ENCODE assay signal across 10 cellular contexts in the genomic region with DNA sequence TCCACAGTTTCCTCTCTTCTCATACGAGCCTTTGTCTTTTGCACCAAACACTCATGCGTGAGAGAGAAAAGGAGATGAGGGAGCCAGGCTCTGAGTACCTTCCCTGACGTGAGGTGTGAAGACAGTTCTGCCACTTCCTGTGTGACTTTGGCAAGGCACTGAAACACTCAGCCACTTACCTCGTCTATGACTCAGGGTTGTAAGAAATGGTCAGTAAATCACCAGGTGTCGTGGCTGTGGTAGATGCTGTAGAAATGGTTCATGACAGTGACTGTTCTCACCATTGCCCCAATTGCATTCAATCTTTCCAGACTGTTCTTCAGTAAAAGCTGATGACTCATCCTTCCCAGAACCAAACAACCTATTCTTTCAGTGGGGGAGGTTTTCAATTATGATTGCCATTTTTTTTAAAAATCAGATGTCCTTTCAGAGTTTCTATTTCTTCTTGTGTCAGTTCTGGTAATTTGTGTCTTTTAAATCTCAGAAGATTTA. TPM values are rescaled to one million over a fixed set of nuclear protein-coding genes. Genes with fewer than 3 reads are reported as not detected.
A peak's percentile ranks its signal among the peaks of the same experiment; 100 is the strongest.
DNase-seq lines count a peak whose midpoint lies in the region; ATAC-seq, FAIRE-seq and TF ChIP-seq lines count a peak whose summit lies in the region.
"Had no signal": no experiment of that assay in that cellular context is flagged by ENCODE, and none has a peak within 500 bp of the region (broad histone marks: within the 10 kb centered on the region; RNA-seq: fewer than 3 reads in every experiment).

No MANE protein-coding gene starts in this region.

- peak overlapping the region; percentile 93 for H3K27ac Mint-ChIP-seq in activated T-cell treated with anti-CD3 and anti-CD28 coated beads, Interleukin-2, amount 50 U/mL, for 24 hours

- peak; percentile 59 for ATAC-seq in GM18907 (IDR thresholded peaks at IDR 0.05; ENCODE audit: unreplicated experiment)

- H3K36me3 Mint-ChIP-seq in activated T-cell treated with anti-CD3 and anti-CD28 coated beads, Interleukin-2, amount 50 U/mL, for 24 hours (ENCODE audit: low read depth) = peaks cover 8% of the 10 kb centered on the region

- peaks cover 17% of the 10 kb centered on the region for H3K9me3 Mint-ChIP-seq in activated T-cell treated with anti-CD3 and anti-CD28 coated beads, Interleukin-2, amount 50 U/mL, for 24 hours

- DNase-seq in HT1080 (ENCODE audit: low read depth) = peak; percentile 68
- DNase-seq in activated T-cell treated with anti-CD3 and anti-CD28 coated beads, Interleukin-2, amount 50 U/mL, for 24 hours = peak; percentile 52
- DNase-seq in stimulated activated CD4-positive, alpha-beta T cell treated with anti-CD3 and anti-CD28 coated beads, Interleukin-12 subunit alpha, Interleukin-12 subunit beta, amount 100 ng/mL, for 48 hours (ENCODE audit: low read depth in 2 of 3, low spot score in 1 of 3) = peak; percentile 42 to 64 (median 53)
- DNase-seq in colonic mucosa = no peak
- DNase-seq in lower leg skin (ENCODE audit: low spot score in 2 of 2) = no peak
- no peak for DNase-seq in NCI-H1436 (lab: John Stamatoyannopoulos, UW)
- no peak for DNase-seq in urothelium cell line (ENCODE audit: low spot score)
- DNase-seq: PC-9 had no signal

- H3K4me3 ChIP-seq in colonic mucosa = no peak overlapping the region
- no peak overlapping the region for H3K4me3 ChIP-seq in lower leg skin (ENCODE audit: low read depth, poor library complexity, severe bottlenecking)
- H3K4me3 ChIP-seq: PC-9 had no signal

- no peaks in the 10 kb centered on the region for H3K9me3 ChIP-seq in colonic mucosa

- FAIRE-seq in urothelium cell line (lab: Jason Lieb, UNC) = no peak

- no peaks in the 10 kb centered on the region for H3K36me3 ChIP-seq in colonic mucosa

- intact Hi-C loops in colonic mucosa (cut with DNase I) = no loop called here
- intact Hi-C loops in lower leg skin (cut with DNase I; ENCODE audit: low total_unique reads) = no loop called here

- H3K27ac ChIP-seq in colonic mucosa = no peak overlapping the region
- H3K27ac ChIP-seq: PC-9 had no signal

- no peaks in the 10 kb centered on the region for H3K4me1 ChIP-seq in colonic mucosa

- H3K4me3 Mint-ChIP-seq in activated T-cell treated with anti-CD3 and anti-CD28 coated beads, Interleukin-2, amount 50 U/mL, for 24 hours = peak overlapping the region; percentile 34

- H3K27me3 ChIP-seq in colonic mucosa = no peaks in the 10 kb centered on the region

- H3K9ac ChIP-seq in colonic mucosa (ENCODE audit: low read depth in 2 of 2, low read length in 2 of 2) = no peak overlapping the region

- peaks cover 33% of the 10 kb centered on the region for H3K4me1 Mint-ChIP-seq in activated T-cell treated with anti-CD3 and anti-CD28 coated beads, Interleukin-2, amount 50 U/mL, for 24 hours (ENCODE audit: low read depth)

- TF ChIP-seq CTCF in colonic mucosa (IDR thresholded peaks at IDR 0.05) (no peak), lower leg skin (IDR thresholded peaks at IDR 0.05) (no peak)

- TF ChIP-seq POLR2A in lower leg skin (IDR thresholded peaks at IDR 0.05) = no peak

- 65 to 70% methylated on average over 5 of the region's 5 CpGs for WGBS in lower leg skin, 2 donors

- no peaks in the 10 kb centered on the region for H3K27me3 Mint-ChIP-seq in activated T-cell treated with anti-CD3 and anti-CD28 coated beads, Interleukin-2, amount 50 U/mL, for 24 hours

RNA-seq across cellular contexts. Expression of a gene that starts 49.2 kb away (rescaled TPM):
- total RNA-seq in HT1080 (2014; rRNA removed; shearing (Covaris generic)) = not detected in 2 replicates
- not detected in 2 replicates for polyA plus RNA-seq in HT1080 (2015; cell fraction: cytosol; rRNA removed)
- polyA plus RNA-seq in HT1080 (2015; cell fraction: nucleus; rRNA removed) = not detected in 2 replicates
- total RNA-seq in colonic mucosa (10 to 100 TPM; 10.1 to 10.5 TPM), lower leg skin (1 to 10 TPM in 3 of 4 donors, under 1 TPM in 1; 0.93 to 4.4 (median 2.9) TPM)
- total RNA-seq: osteocyte had no signal

Comparison
In these comparisons a context has a peak if more than half of its experiments do, and no peak if none do; other contexts are left out.
1. DNase-seq: peak in HT1080 (single experiment), activated T-cell treated with anti-CD3 and anti-CD28 coated beads, Interleukin-2, amount 50 U/mL, for 24 hours (single experiment) and stimulated activated CD4-positive, alpha-beta T cell treated with anti-CD3 and anti-CD28 coated beads, Interleukin-12 subunit alpha, Interleukin-12 subunit beta, amount 100 ng/mL, for 48 hours (3 of 3); none in colonic mucosa (single experiment), lower leg skin (0 of 2), NCI-H1436 (single experiment) and urothelium cell line (single experiment).